ENCODE assay signal across 23 cellular contexts in the genomic region with DNA sequence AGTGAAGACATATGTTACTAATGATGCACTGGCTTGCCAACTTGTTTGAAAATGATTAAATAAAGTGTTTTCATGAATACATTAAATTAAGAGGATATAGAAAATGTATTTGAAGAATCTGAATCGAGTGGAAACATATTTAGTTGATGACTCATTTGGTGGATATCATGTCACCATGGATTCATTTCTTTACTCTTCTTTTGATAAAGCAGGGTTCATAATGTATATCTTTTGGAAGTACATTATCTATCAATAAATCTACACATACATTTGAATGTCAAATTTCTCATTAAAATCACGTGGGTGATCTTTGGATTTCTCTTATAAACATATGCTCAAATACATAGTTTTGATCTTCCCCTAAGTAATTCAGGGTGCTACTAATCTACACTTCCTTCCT.
"Had no signal": no experiment of that assay in that cellular context is flagged by ENCODE, and none has a peak within 500 bp of the region (broad histone marks: within the 10 kb centered on the region; RNA-seq: fewer than 3 reads in every experiment).

No MANE protein-coding gene starts in this region.

- H3K27ac Mint-ChIP-seq: activated CD4-positive, alpha-beta T cell treated with anti-CD3 and anti-CD28 coated beads, Interleukin-2, amount 10 ng/mL, durations not matched to agents 24 days and 14 days; activated CD8-positive, alpha-beta memory T cell treated with anti-CD3 and anti-CD28 coated beads, Interleukin-2, amount 10 ng/mL, durations not matched to agents 7 days and 5 days; activated naive CD4-positive, alpha-beta T cell treated with anti-CD3 and anti-CD28 coated beads, Interleukin-2, amount 10 ng/mL, durations not matched to agents 7 days and 5 days; activated T-cell treated with anti-CD3 and anti-CD28 coated beads, Interleukin-2, amount 50 U/mL, for 24 hours; activated T-helper 2 cell treated with anti-CD3 and anti-CD28 coated beads, Interferon-gamma antibody, Interleukin-2, Interleukin-4, amounts not matched to agents 10 μg/mL and 5 μg/mL and 100 μg/mL, durations not matched to agents 14 hours and 24 hours and 36 hours had no signal

- FAIRE-seq: K562 had no signal

- ATAC-seq: activated CD8-positive, alpha-beta memory T cell treated with anti-CD3 and anti-CD28 coated beads, Interleukin-2, amount 10 ng/mL, durations not matched to agents 7 days and 5 days; K562 had no signal

- H3K36me3 ChIP-seq: brain microvascular endothelial cell, Peyer's patch, SJCRH30 had no signal

- H3K27me3 ChIP-seq: brain microvascular endothelial cell, Peyer's patch, SJCRH30 had no signal

- H3K4me3 Mint-ChIP-seq: activated CD4-positive, alpha-beta T cell treated with anti-CD3 and anti-CD28 coated beads, Interleukin-2, amount 10 ng/mL, durations not matched to agents 24 days and 14 days; activated CD8-positive, alpha-beta memory T cell treated with anti-CD3 and anti-CD28 coated beads, Interleukin-2, amount 10 ng/mL, durations not matched to agents 7 days and 5 days; activated naive CD4-positive, alpha-beta T cell treated with anti-CD3 and anti-CD28 coated beads, Interleukin-2, amount 10 ng/mL, durations not matched to agents 7 days and 5 days; activated naive CD8-positive, alpha-beta T cell treated with anti-CD3 and anti-CD28 coated beads for 36 hours; activated T-cell treated with anti-CD3 and anti-CD28 coated beads, Interleukin-2, amount 50 U/mL, for 24 hours had no signal

- H3K9me3 Mint-ChIP-seq: activated CD4-positive, alpha-beta T cell treated with anti-CD3 and anti-CD28 coated beads, Interleukin-2, amount 10 ng/mL, durations not matched to agents 24 days and 14 days; activated naive CD4-positive, alpha-beta T cell treated with anti-CD3 and anti-CD28 coated beads, Interleukin-2, amount 10 ng/mL, durations not matched to agents 7 days and 5 days; activated T-helper 2 cell treated with anti-CD3 and anti-CD28 coated beads, Interferon-gamma antibody, Interleukin-2, Interleukin-4, amounts not matched to agents 10 μg/mL and 5 μg/mL and 100 μg/mL, durations not matched to agents 14 hours and 24 hours and 36 hours had no signal

- DNase-seq: activated CD4-positive, alpha-beta T cell treated with anti-CD3 and anti-CD28 coated beads, Interleukin-2, amount 10 ng/mL, durations not matched to agents 24 days and 14 days; activated CD4-positive, alpha-beta T cell treated with anti-CD3 and anti-CD28 coated beads, Interleukin-2, amount 50 U/mL, for 48 hours; activated CD4-positive, CD25-positive, alpha-beta regulatory T cell; activated CD8-positive, alpha-beta memory T cell treated with anti-CD3 and anti-CD28 coated beads, Interleukin-2, amount 10 ng/mL, durations not matched to agents 7 days and 5 days; activated gamma-delta T cell treated with Interleukin-2 at 50 U/mL for 16 hours; activated naive CD4-positive, alpha-beta T cell treated with anti-CD3 and anti-CD28 coated beads, Interleukin-2, amount 10 ng/mL, durations not matched to agents 7 days and 5 days; activated naive CD8-positive, alpha-beta T cell treated with anti-CD3 and anti-CD28 coated beads for 36 hours; activated T-cell treated with anti-CD3 and anti-CD28 coated beads, Interleukin-2, amount 50 U/mL, for 24 hours; brain microvascular endothelial cell; Karpas-422; MM.1S; NCI-H1105 treated with DMSO at 0.1 percent for 48 hours; NCI-H1436 treated with DMSO at 0.1 percent for 48 hours; NCI-H187; NCI-H2081; NCI-H446; NCI-H524; Peyer's patch; Right ventricle myocardium superior; T1000 had no signal

- H3K36me3 Mint-ChIP-seq: activated CD8-positive, alpha-beta memory T cell treated with anti-CD3 and anti-CD28 coated beads, Interleukin-2, amount 10 ng/mL, durations not matched to agents 7 days and 5 days; activated naive CD4-positive, alpha-beta T cell treated with anti-CD3 and anti-CD28 coated beads, Interleukin-2, amount 10 ng/mL, durations not matched to agents 7 days and 5 days had no signal

- H3K4me3 ChIP-seq: K562, Peyer's patch, SJCRH30 had no signal

- H3K4me1 Mint-ChIP-seq: activated CD4-positive, alpha-beta T cell treated with anti-CD3 and anti-CD28 coated beads, Interleukin-2, amount 10 ng/mL, durations not matched to agents 24 days and 14 days had no signal
